Comparison of ENCODE assay signal across 1 cellular context in the genomic region with DNA sequence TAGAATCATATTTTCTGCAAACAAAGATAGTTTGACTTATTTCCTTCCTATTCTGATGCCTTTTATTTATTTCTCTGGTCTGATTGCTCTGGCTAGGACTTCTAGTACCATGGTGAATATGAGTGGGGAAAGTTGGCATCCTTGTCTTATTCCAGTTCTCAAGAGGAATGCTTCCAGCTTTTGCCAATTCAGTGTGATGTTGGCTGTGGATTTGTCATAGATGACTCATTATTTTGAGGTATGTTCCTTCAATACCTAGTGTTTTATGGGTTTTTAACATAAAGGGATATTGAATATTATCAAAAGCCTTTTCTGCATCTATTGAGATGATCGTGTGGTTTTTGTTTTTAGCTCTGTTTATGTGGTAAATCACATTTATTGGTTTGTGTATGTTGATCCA.
TF ChIP-seq lines count a peak whose summit lies in the region.

No MANE protein-coding gene starts in this region.

TF ChIP-seq in WTC11, 78 proteins besides CTCF, POLR2A, EP300 and RAD21:
- TF ChIP-seq, protein P1, sequence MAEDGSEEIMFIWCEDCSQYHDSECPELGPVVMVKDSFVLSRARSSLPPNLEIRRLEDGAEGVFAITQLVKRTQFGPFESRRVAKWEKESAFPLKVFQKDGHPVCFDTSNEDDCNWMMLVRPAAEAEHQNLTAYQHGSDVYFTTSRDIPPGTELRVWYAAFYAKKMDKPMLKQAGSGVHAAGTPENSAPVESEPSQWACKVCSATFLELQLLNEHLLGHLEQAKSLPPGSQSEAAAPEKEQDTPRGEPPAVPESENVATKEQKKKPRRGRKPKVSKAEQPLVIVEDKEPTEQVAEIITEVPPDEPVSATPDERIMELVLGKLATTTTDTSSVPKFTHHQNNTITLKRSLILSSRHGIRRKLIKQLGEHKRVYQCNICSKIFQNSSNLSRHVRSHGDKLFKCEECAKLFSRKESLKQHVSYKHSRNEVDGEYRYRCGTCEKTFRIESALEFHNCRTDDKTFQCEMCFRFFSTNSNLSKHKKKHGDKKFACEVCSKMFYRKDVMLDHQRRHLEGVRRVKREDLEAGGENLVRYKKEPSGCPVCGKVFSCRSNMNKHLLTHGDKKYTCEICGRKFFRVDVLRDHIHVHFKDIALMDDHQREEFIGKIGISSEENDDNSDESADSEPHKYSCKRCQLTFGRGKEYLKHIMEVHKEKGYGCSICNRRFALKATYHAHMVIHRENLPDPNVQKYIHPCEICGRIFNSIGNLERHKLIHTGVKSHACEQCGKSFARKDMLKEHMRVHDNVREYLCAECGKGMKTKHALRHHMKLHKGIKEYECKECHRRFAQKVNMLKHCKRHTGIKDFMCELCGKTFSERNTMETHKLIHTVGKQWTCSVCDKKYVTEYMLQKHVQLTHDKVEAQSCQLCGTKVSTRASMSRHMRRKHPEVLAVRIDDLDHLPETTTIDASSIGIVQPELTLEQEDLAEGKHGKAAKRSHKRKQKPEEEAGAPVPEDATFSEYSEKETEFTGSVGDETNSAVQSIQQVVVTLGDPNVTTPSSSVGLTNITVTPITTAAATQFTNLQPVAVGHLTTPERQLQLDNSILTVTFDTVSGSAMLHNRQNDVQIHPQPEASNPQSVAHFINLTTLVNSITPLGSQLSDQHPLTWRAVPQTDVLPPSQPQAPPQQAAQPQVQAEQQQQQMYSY (CRISPR knock-in tag; IDR thresholded peaks at IDR 0.05): no peak
- TF ChIP-seq JUN (CRISPR knock-in tag; IDR thresholded peaks at IDR 0.05) (no peak), TEAD4 (CRISPR knock-in tag; IDR thresholded peaks at IDR 0.05) (no peak), TP53 (CRISPR knock-in tag; IDR thresholded peaks at IDR 0.05) (no peak)
- TF ChIP-seq, protein P2, sequence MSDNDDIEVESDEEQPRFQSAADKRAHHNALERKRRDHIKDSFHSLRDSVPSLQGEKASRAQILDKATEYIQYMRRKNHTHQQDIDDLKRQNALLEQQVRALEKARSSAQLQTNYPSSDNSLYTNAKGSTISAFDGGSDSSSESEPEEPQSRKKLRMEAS (CRISPR knock-in tag; IDR thresholded peaks at IDR 0.05): no peak
- TF ChIP-seq, protein P3, sequence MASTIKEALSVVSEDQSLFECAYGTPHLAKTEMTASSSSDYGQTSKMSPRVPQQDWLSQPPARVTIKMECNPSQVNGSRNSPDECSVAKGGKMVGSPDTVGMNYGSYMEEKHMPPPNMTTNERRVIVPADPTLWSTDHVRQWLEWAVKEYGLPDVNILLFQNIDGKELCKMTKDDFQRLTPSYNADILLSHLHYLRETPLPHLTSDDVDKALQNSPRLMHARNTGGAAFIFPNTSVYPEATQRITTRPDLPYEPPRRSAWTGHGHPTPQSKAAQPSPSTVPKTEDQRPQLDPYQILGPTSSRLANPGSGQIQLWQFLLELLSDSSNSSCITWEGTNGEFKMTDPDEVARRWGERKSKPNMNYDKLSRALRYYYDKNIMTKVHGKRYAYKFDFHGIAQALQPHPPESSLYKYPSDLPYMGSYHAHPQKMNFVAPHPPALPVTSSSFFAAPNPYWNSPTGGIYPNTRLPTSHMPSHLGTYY (CRISPR knock-in tag; IDR thresholded peaks at IDR 0.05): no peak
- TF ChIP-seq, protein P4, sequence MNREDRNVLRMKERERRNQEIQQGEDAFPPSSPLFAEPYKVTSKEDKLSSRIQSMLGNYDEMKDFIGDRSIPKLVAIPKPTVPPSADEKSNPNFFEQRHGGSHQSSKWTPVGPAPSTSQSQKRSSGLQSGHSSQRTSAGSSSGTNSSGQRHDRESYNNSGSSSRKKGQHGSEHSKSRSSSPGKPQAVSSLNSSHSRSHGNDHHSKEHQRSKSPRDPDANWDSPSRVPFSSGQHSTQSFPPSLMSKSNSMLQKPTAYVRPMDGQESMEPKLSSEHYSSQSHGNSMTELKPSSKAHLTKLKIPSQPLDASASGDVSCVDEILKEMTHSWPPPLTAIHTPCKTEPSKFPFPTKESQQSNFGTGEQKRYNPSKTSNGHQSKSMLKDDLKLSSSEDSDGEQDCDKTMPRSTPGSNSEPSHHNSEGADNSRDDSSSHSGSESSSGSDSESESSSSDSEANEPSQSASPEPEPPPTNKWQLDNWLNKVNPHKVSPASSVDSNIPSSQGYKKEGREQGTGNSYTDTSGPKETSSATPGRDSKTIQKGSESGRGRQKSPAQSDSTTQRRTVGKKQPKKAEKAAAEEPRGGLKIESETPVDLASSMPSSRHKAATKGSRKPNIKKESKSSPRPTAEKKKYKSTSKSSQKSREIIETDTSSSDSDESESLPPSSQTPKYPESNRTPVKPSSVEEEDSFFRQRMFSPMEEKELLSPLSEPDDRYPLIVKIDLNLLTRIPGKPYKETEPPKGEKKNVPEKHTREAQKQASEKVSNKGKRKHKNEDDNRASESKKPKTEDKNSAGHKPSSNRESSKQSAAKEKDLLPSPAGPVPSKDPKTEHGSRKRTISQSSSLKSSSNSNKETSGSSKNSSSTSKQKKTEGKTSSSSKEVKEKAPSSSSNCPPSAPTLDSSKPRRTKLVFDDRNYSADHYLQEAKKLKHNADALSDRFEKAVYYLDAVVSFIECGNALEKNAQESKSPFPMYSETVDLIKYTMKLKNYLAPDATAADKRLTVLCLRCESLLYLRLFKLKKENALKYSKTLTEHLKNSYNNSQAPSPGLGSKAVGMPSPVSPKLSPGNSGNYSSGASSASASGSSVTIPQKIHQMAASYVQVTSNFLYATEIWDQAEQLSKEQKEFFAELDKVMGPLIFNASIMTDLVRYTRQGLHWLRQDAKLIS (CRISPR knock-in tag; IDR thresholded peaks at IDR 0.05; ENCODE audit: borderline replicate concordance): no peak
- TF ChIP-seq, protein P5, sequence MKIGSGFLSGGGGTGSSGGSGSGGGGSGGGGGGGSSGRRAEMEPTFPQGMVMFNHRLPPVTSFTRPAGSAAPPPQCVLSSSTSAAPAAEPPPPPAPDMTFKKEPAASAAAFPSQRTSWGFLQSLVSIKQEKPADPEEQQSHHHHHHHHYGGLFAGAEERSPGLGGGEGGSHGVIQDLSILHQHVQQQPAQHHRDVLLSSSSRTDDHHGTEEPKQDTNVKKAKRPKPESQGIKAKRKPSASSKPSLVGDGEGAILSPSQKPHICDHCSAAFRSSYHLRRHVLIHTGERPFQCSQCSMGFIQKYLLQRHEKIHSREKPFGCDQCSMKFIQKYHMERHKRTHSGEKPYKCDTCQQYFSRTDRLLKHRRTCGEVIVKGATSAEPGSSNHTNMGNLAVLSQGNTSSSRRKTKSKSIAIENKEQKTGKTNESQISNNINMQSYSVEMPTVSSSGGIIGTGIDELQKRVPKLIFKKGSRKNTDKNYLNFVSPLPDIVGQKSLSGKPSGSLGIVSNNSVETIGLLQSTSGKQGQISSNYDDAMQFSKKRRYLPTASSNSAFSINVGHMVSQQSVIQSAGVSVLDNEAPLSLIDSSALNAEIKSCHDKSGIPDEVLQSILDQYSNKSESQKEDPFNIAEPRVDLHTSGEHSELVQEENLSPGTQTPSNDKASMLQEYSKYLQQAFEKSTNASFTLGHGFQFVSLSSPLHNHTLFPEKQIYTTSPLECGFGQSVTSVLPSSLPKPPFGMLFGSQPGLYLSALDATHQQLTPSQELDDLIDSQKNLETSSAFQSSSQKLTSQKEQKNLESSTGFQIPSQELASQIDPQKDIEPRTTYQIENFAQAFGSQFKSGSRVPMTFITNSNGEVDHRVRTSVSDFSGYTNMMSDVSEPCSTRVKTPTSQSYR (CRISPR knock-in tag; IDR thresholded peaks at IDR 0.05): no peak
TF ChIP-seq in WTC11: peak in this region for 0.
